Comparison of ENCODE assay signal across 8 cellular contexts in the genomic region with DNA sequence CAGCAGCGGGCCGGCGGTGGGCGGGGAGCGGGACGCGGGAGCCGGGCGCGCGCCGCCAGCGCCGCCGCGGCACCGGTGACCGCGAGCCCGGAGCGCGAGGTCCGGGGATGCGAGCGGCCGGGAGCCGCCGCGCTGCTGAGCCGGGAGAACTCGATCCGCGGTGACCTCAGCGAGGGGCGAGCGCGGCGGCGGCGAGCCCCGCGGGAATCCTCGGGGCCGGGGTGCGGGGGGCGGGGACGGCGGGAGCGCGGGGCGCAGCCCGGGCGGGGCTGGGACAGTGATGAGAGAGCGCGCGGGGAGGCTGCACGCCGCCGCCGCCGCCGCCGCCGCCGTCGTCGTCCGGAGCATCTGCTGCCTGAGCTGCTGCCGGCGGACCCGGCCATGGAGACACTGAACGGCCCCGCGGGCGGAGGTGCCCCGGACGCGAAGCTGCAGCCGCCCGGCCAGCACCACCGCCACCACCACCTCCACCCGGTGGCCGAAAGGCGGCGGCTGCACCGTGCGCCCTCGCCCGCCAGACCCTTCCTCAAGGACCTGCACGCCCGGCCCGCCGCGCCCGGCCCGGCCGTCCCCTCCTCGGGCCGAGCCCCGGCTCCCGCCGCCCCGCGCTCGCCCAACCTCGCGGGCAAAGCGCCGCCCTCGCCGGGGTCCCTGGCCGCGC. TPM values are rescaled to one million over a fixed set of nuclear protein-coding genes. Genes with fewer than 3 reads are reported as not detected.
A peak's percentile ranks its signal among the peaks of the same experiment; 100 is the strongest.
DNase-seq lines count a peak whose midpoint lies in the region; ATAC-seq and TF ChIP-seq lines count a peak whose summit lies in the region.

A gene (plus strand): TSS at position 277 of the 661 bp plus-strand sequence. CDS start 105 bp downstream, at position 382.

- peak within 1 kb of the TSS; percentile 68 for H3K9ac ChIP-seq in iPS-18a (ENCODE audit: low read length)

- no peaks in the 10 kb centered on the region for H3K36me3 ChIP-seq in Panc1 (ENCODE audit: control insufficient read depth, insufficient read depth, low read length)
- no peaks in the 10 kb centered on the region for H3K36me3 ChIP-seq in iPS-18a (ENCODE audit: control insufficient read depth, low read depth, low read length)
- no peaks in the 10 kb centered on the region for H3K36me3 ChIP-seq in gastrocnemius medialis

- POLR2A ChIA-PET in Panc1 (lab: Charles Lee), result no interaction called here

- H3K36me3 Mint-ChIP-seq in Calu3 (ENCODE audit: insufficient read depth, unreplicated experiment) (peaks cover 58% of the 10 kb centered on the region), brain (peaks cover 24% of the 10 kb centered on the region)

- H3K27ac Mint-ChIP-seq in Calu3 (ENCODE audit: unreplicated experiment) (peak within 1 kb of the TSS; percentile 90), brain (peak within 1 kb of the TSS; percentile 68 to 94 (median 89))

- peak within 1 kb of the TSS; percentile 85 for H3K27ac ChIP-seq in Panc1 (ENCODE audit: low read length)
- H3K27ac ChIP-seq in iPS-18a (ENCODE audit: low read length), result no peak within 1 kb of the TSS
- H3K27ac ChIP-seq in gastrocnemius medialis, result peak within 1 kb of the TSS; percentile 94

- H3K4me3 ChIP-seq in Panc1 (ENCODE audit: low read depth in 2 of 2, low read length in 2 of 2) (peak within 1 kb of the TSS; percentile 59 to 79), iPS-18a (ENCODE audit: low read length) (peak within 1 kb of the TSS; percentile 77), gastrocnemius medialis (peak within 1 kb of the TSS; percentile 73 to 90 (median 80))

- H3K4me1 Mint-ChIP-seq in Calu3 (ENCODE audit: low read depth, unreplicated experiment), result peaks cover 52% of the 10 kb centered on the region
- H3K4me1 Mint-ChIP-seq in brain, result peaks cover 58% of the 10 kb centered on the region

- TF ChIP-seq CTCF in Calu3 (IDR thresholded peaks at IDR 0.05; ENCODE audit: unreplicated experiment) (no peak), Panc1 (IDR thresholded peaks at IDR 0.05) (0 out of 2 replicates have a peak, but pooled peaks have one; percentile 11), brain (conservative IDR thresholded peaks at IDR 0.05) (no peak), gastrocnemius medialis (IDR thresholded peaks at IDR 0.05 in 4 of 5, conservative IDR thresholded peaks at IDR 0.05 in 1 of 5) (no peak)

- intact Hi-C loops in Calu3 (cut with micrococcal nuclease; ENCODE audit: unreplicated experiment), result loop anchor here (5.0 to 10.0 kb wide), 4 partner anchors 42 to 429 kb away; a partner anchor contains a TSS
- intact Hi-C loops in Panc1 (cut with micrococcal nuclease; ENCODE audit: unreplicated experiment), result no loop called here
- intact Hi-C loops in gastrocnemius medialis (cut with DNase I; ENCODE audit: low total_unique reads), result loop anchor here (1.0 to 5.0 kb wide), 4 partner anchors 79 to 432 kb away; a partner anchor contains a TSS

- no peaks in the 10 kb centered on the region for H3K9me3 Mint-ChIP-seq in Calu3 (ENCODE audit: low read depth, unreplicated experiment)
- H3K9me3 Mint-ChIP-seq in brain, result peaks cover 0 to 6% (median 3%) of the 10 kb centered on the region in 5 experiments

- no peaks in the 10 kb centered on the region for H3K9me3 ChIP-seq in Panc1 (ENCODE audit: control insufficient read depth, insufficient read depth, low read depth, low read length)
- no peaks in the 10 kb centered on the region for H3K9me3 ChIP-seq in iPS-18a (ENCODE audit: control insufficient read depth, low read depth, low read length)
- no peaks in the 10 kb centered on the region for H3K9me3 ChIP-seq in gastrocnemius medialis

- DNase-seq in Calu3 (peak; percentile 59), Panc1 (ENCODE audit: low read depth, low spot score) (no peak), gastrocnemius medialis (no peak), mesenteric fat pad (ENCODE audit: low spot score) (no peak)

- no peak for TF ChIP-seq POLR2A in gastrocnemius medialis (IDR thresholded peaks at IDR 0.05)

- ATAC-seq in GM19328 (IDR thresholded peaks at IDR 0.05; ENCODE audit: unreplicated experiment), result peak; percentile 43
- ATAC-seq in HG03196 (IDR thresholded peaks at IDR 0.05; ENCODE audit: unreplicated experiment), result peak; percentile 25
- ATAC-seq in Panc1, result peak; percentile 71
- ATAC-seq in gastrocnemius medialis, result peak; percentile 30 to 32

- CTCF ChIA-PET in Calu3 (lab: Charles Lee) (interaction anchor here (1.3 to 1.8 kb wide), 2 partner anchors 8 to 16 kb away, joined by 4 to 6 read pairs; no protein-coding TSS in a partner anchor), Panc1 (lab: Charles Lee) (no interaction called here)

- in situ Hi-C loops in Panc1 (cut with HindIII; ENCODE audit: low pct_unique_long_range_greater_than_20kb, low sequenced_read_pairs) (no loop called here), gastrocnemius medialis (cut with MboI; ENCODE audit: low sequenced_read_pairs in 4 of 4) (no loop called here)

- H3K27me3 ChIP-seq in Panc1 (ENCODE audit: control insufficient read depth, insufficient read depth, low read length) (no peaks in the 10 kb centered on the region), iPS-18a (ENCODE audit: control insufficient read depth, insufficient read depth, low read length) (peaks cover 42% of the 10 kb centered on the region), gastrocnemius medialis (no peaks in the 10 kb centered on the region)

- H3K4me3 Mint-ChIP-seq in Calu3 (ENCODE audit: low read depth, unreplicated experiment) (peak within 1 kb of the TSS; percentile 92), brain (peak within 1 kb of the TSS; percentile 89 to 100 (median 96))

- BruUV-seq in Calu3 (replicated peaks; lab: Mats Ljungman, UMichigan) (no TSS peak), Panc1 (replicated peaks; lab: Mats Ljungman, UMichigan) (no TSS peak)

- H3K4me1 ChIP-seq in Panc1 (ENCODE audit: control insufficient read depth, insufficient read depth, low read length), result peaks cover 25% of the 10 kb centered on the region
- peaks cover 26% of the 10 kb centered on the region for H3K4me1 ChIP-seq in iPS-18a (ENCODE audit: control insufficient read depth, low read depth, low read length)
- H3K4me1 ChIP-seq in gastrocnemius medialis, result peaks cover 15% of the 10 kb centered on the region in 2 donors

- no peaks in the 10 kb centered on the region for H3K27me3 Mint-ChIP-seq in Calu3 (ENCODE audit: unreplicated experiment)
- peaks cover 19% of the 10 kb centered on the region for H3K27me3 Mint-ChIP-seq in brain

RNA-seq across cellular contexts. Expression of the gene that starts here (rescaled TPM):
- total RNA-seq in Calu3 (2022) (297 and 314 TPM in 2 replicates), Panc1 (2021; ENCODE audit: unreplicated experiment) (50.1 TPM), gastrocnemius medialis (1 to 10 TPM; 2.0 to 8.6 (median 3.5) TPM), mesenteric fat pad (2.3 TPM)
- 25.5 TPM for polyA plus RNA-seq in Panc1 (2012; ENCODE audit: insufficient read length)
- polyA plus RNA-seq in brain (ENCODE audit: insufficient read depth, low read depth, low replicate concordance), result 26.5 TPM
